Comparison of ENCODE assay signal across 33 cellular contexts in the genomic region with DNA sequence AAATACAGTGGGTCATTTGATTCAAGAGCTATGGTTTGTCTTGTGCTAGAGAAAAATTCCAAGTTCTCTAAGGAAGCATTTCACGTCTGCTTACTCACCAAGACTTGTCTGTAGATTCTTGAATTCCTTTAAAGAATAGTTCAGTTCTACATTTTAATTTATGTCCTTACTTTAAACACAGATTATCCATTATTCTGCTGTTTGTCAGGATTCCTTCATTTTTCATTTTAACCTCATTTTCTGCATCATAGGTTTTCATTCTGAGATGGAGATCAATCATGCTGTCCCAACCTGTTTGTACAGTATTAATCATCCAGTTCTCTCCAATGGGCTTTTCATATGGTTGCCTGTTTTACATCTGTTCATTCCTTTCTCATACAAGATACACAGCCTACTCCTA. TPM values are rescaled to one million over a fixed set of nuclear protein-coding genes. Genes with fewer than 3 reads are reported as not detected.
DNase-seq lines count a peak whose midpoint lies in the region; ATAC-seq, FAIRE-seq and TF ChIP-seq lines count a peak whose summit lies in the region.
"Had no signal": no experiment of that assay in that cellular context is flagged by ENCODE, and none has a peak within 500 bp of the region (broad histone marks: within the 10 kb centered on the region; RNA-seq: fewer than 3 reads in every experiment).

No MANE protein-coding gene starts in this region.

- H3K4me1 ChIP-seq in cardiac muscle cell (ENCODE audit: low read depth) (peaks cover 38% of the 10 kb centered on the region), right atrium auricular region (no peaks in the 10 kb centered on the region), keratinocyte (ENCODE audit: control insufficient read depth, extremely low read depth, insufficient read depth, low read length) (no peaks in the 10 kb centered on the region)
- H3K4me1 ChIP-seq: tibial nerve had no signal

- H3K27ac ChIP-seq in cardiac muscle cell (peak overlapping the region; percentile 51), right atrium auricular region (no peak overlapping the region), keratinocyte (ENCODE audit: control insufficient read depth, insufficient read depth, low read length) (no peak overlapping the region)
- H3K27ac ChIP-seq: esophagus squamous epithelium, RWPE1, tibial nerve, VCaP had no signal

- DNase-seq in cardiac muscle cell (ENCODE audit: low read depth in 1 of 2, low spot score in 1 of 2) (no peak), right atrium auricular region (ENCODE audit: low spot score) (no peak), astrocyte of the spinal cord (ENCODE audit: low read depth, low spot score) (peak; percentile 69), keratinocyte (ENCODE audit: low read depth, low spot score) (no peak), NCI-H345 (lab: John Stamatoyannopoulos, UW) (no peak), SHP77 treated with DMSO at 0.1 percent for 48 hours (lab: John Stamatoyannopoulos, UW) (no peak), GM19238 (ENCODE audit: insufficient read length, low spot score) (no peak)
- DNase-seq: activated CD4-positive, alpha-beta T cell treated with anti-CD3 and anti-CD28 coated beads for 4 hours; activated T-cell treated with anti-CD3 and anti-CD28 coated beads, Interleukin-2, amount 50 U/mL, for 4 hours; CD8-positive, alpha-beta T cell; cortex of kidney; DMS153; esophagus squamous epithelium; hippocampal formation; immature natural killer cell; natural killer cell; NCI-H1092 treated with DMSO at 0.1 percent for 48 hours; NCI-H1930; NCI-H2227 treated with DMSO at 0.1 percent for 48 hours; NCI-H82; stimulated activated CD4-positive, alpha-beta T cell treated with anti-CD3 and anti-CD28 coated beads, Interleukin-1b, Interleukin-23, amount 100 ng/mL, for 48 hours had no signal

- H3K9me1 ChIP-seq in keratinocyte (ENCODE audit: control insufficient read depth, extremely low read depth, insufficient read depth, low read length) = no peaks in the 10 kb centered on the region

- H3K79me2 ChIP-seq in keratinocyte (ENCODE audit: control insufficient read depth, insufficient read depth, low read length) = no peaks in the 10 kb centered on the region

- H3K4me3 ChIP-seq in cardiac muscle cell = no peak overlapping the region
- no peak overlapping the region for H3K4me3 ChIP-seq in right atrium auricular region
- no peak overlapping the region for H3K4me3 ChIP-seq in astrocyte of the spinal cord (ENCODE audit: low read depth, low read length)
- no peak overlapping the region for H3K4me3 ChIP-seq in keratinocyte (ENCODE audit: control insufficient read depth in 2 of 3, extremely low read depth in 1 of 3, insufficient read depth in 2 of 3, low read depth in 1 of 3, low read length in 3 of 3)
- H3K4me3 ChIP-seq: esophagus squamous epithelium, HAP-1, K562, smooth muscle cell, tibial nerve had no signal

- peak; percentile 26 for FAIRE-seq in keratinocyte (lab: Jason Lieb, UNC)
- FAIRE-seq: A204.1, G401.6, GM19239, K562 had no signal

- H3K9me3 ChIP-seq in cardiac muscle cell (ENCODE audit: low read depth) (no peaks in the 10 kb centered on the region), right atrium auricular region (no peaks in the 10 kb centered on the region), keratinocyte (ENCODE audit: control insufficient read depth, low read depth, low read length) (no peaks in the 10 kb centered on the region)
- H3K9me3 ChIP-seq: esophagus squamous epithelium, HAP-1, tibial nerve had no signal

- TF ChIP-seq CTCF in cardiac muscle cell (IDR thresholded peaks at IDR 0.05; ENCODE audit: low read depth, low read length) (no peak), right atrium auricular region (IDR thresholded peaks at IDR 0.05) (no peak), astrocyte of the spinal cord (IDR thresholded peaks at IDR 0.05; ENCODE audit: low read depth, low read length) (no peak), keratinocyte (optimal IDR thresholded peaks at IDR 0.05 in 1 of 3, IDR thresholded peaks at IDR 0.05 in 1 of 3, conservative IDR thresholded peaks at IDR 0.05 in 1 of 3; ENCODE audit: extremely low read depth in 1 of 3, insufficient read depth in 2 of 3, low read length in 3 of 3) (no peak)

- ATAC-seq in HG02610 (IDR thresholded peaks at IDR 0.05; ENCODE audit: unreplicated experiment) = no peak
- ATAC-seq: activated T-cell treated with anti-CD3 and anti-CD28 coated beads, Interleukin-2, amount 50 U/mL, for 4 hours; CD8-positive, alpha-beta T cell; K562; natural killer cell had no signal

- in situ Hi-C loops in astrocyte of the spinal cord (cut with HindIII; ENCODE audit: low sequenced_read_pairs) = no loop called here

- no peak overlapping the region for H2AFZ ChIP-seq in keratinocyte (ENCODE audit: control insufficient read depth, low read length)

- H3K4me2 ChIP-seq in keratinocyte (ENCODE audit: control insufficient read depth, extremely low read depth, insufficient read depth, low read depth, low read length) = no peak overlapping the region
- H3K4me2 ChIP-seq: smooth muscle cell had no signal

- dilution Hi-C loops in keratinocyte (cut with MboI; ENCODE audit: extremely low pct_ligation_motif_present, low sequenced_read_pairs) = no loop called here

- no peaks in the 10 kb centered on the region for H3K36me3 ChIP-seq in cardiac muscle cell
- no peaks in the 10 kb centered on the region for H3K36me3 ChIP-seq in right atrium auricular region
- H3K36me3 ChIP-seq in keratinocyte (ENCODE audit: control insufficient read depth in 2 of 2, extremely low read depth in 1 of 2, insufficient read depth in 2 of 2, low read length in 2 of 2) = no peaks in the 10 kb centered on the region
- H3K36me3 ChIP-seq: esophagus squamous epithelium, HAP-1, tibial nerve had no signal

- no peaks in the 10 kb centered on the region for H3K27me3 ChIP-seq in cardiac muscle cell
- H3K27me3 ChIP-seq in right atrium auricular region = no peaks in the 10 kb centered on the region
- H3K27me3 ChIP-seq in keratinocyte (ENCODE audit: control insufficient read depth, extremely low read depth, insufficient read depth, low read length) = no peaks in the 10 kb centered on the region
- H3K27me3 ChIP-seq: esophagus squamous epithelium, tibial nerve had no signal

- no peaks in the 10 kb centered on the region for H4K20me1 ChIP-seq in keratinocyte (ENCODE audit: control insufficient read depth, extremely low read depth, insufficient read depth, low read length)

- no peak overlapping the region for H3K9ac ChIP-seq in keratinocyte (ENCODE audit: control insufficient read depth, extremely low read depth, insufficient read depth, low read length)

RNA-seq across cellular contexts. Expression of gene POPDC3, which starts 24.5 kb away (rescaled TPM):
- 49.4 and 53.4 TPM in 2 replicates for total RNA-seq in cardiac muscle cell
- polyA plus RNA-seq in cardiac muscle cell = 80.0 and 97.0 TPM in 2 replicates
- total RNA-seq in right atrium auricular region = 10 to 100 TPM; 39.3 to 57.6 TPM
- 15.0 to 17.2 TPM (median 15.9 TPM) in 3 replicates for polyA plus RNA-seq in keratinocyte
- polyA plus RNA-seq in keratinocyte (2011; ENCODE audit: low read depth) = 1.9 TPM
- polyA plus RNA-seq in keratinocyte (2011; cell fraction: cytosol; rRNA removed) = 18.2 and 37.1 TPM in 2 replicates
- polyA plus RNA-seq in keratinocyte (2011; cell fraction: nucleus; rRNA removed) = 7.5 and 12.2 TPM in 2 replicates
- polyA plus RNA-seq in keratinocyte (2012; ENCODE audit: low replicate concordance) = 1.4 and 12.4 TPM in 2 replicates
- 2.9 to 9.1 TPM (median 6.4 TPM) in 3 replicates for polyA minus RNA-seq in keratinocyte
- 7.3 TPM for polyA minus RNA-seq in keratinocyte (2011; cell fraction: cytosol; rRNA and poly(A)+ RNA removed)
- 2.0 and 2.9 TPM in 2 replicates for polyA minus RNA-seq in keratinocyte (2011; cell fraction: nucleus; rRNA and poly(A)+ RNA removed)
- total RNA-seq: activated T-cell treated with anti-CD3 and anti-CD28 coated beads, Interleukin-2, amount 50 U/mL, for 4 hours; CD8-positive, alpha-beta T cell; lower leg skin; mononuclear cell; natural killer cell had no signal
- polyA plus RNA-seq: immature natural killer cell had no signal
